ENCODE assay signal across 2 cellular contexts in genomic region chr20:62793757-62794006, GRCh38.
TF ChIP-seq lines count a peak whose summit lies in the region.

No MANE protein-coding gene starts in this region.

TF ChIP-seq in SK-N-SH, 30 proteins besides CTCF, POLR2A, EP300 and RAD21:
- TF ChIP-seq NRF1 (IDR thresholded peaks at IDR 0.05; ENCODE audit: low read depth, low read length) (no peak), JUND (IDR thresholded peaks at IDR 0.05) (no peak), USF2 (IDR thresholded peaks at IDR 0.05; ENCODE audit: borderline replicate concordance, low read depth, low read length) (no peak), ZBTB33 (IDR thresholded peaks at IDR 0.05; ENCODE audit: borderline replicate concordance, low read depth) (no peak), RXRA (IDR thresholded peaks at IDR 0.05; ENCODE audit: borderline replicate concordance, low read depth) (no peak), MAX (IDR thresholded peaks at IDR 0.05; ENCODE audit: low read depth) (no peak), RCOR1 (IDR thresholded peaks at IDR 0.05; ENCODE audit: low read length) (no peak), YY1 (IDR thresholded peaks at IDR 0.05; ENCODE audit: low read depth) (no peak), USF1 (IDR thresholded peaks at IDR 0.05; ENCODE audit: borderline replicate concordance, low read depth) (no peak), MXI1 (IDR thresholded peaks at IDR 0.05; ENCODE audit: low read depth, low read length) (no peak), FOXM1 (IDR thresholded peaks at IDR 0.05; ENCODE audit: low read depth) (no peak), SIN3A (IDR thresholded peaks at IDR 0.05; ENCODE audit: borderline replicate concordance, low read depth, low read length) (no peak), IRF3 (IDR thresholded peaks at IDR 0.05; ENCODE audit: low read depth, low read length) (no peak)

TF ChIP-seq in SK-N-SH treated with all-trans-retinoic acid at 6 μM for 48 hours, 23 proteins besides CTCF, POLR2A, EP300 and RAD21:
- no peak for TF ChIP-seq CSRNP3 (CRISPR knock-in tag; IDR thresholded peaks at IDR 0.05)
- TF ChIP-seq CSDC2 (CRISPR knock-in tag; IDR thresholded peaks at IDR 0.05): no peak
- TF ChIP-seq TCF4 (CRISPR knock-in tag; IDR thresholded peaks at IDR 0.05; ENCODE audit: borderline replicate concordance): no peak
- no peak for TF ChIP-seq ZNF70 (CRISPR knock-in tag; IDR thresholded peaks at IDR 0.05)
- no peak for TF ChIP-seq ARNTL (CRISPR knock-in tag; IDR thresholded peaks at IDR 0.05; ENCODE audit: borderline replicate concordance, low read depth)
- TF ChIP-seq ZC3H10 (CRISPR knock-in tag; IDR thresholded peaks at IDR 0.05): no peak
- TF ChIP-seq GLIS3 (CRISPR knock-in tag; IDR thresholded peaks at IDR 0.05): no peak
- no peak for TF ChIP-seq ESRRG (CRISPR knock-in tag; IDR thresholded peaks at IDR 0.05)
- no peak for TF ChIP-seq ISL1 (CRISPR knock-in tag; IDR thresholded peaks at IDR 0.05)
